14 cellular contexts compared by ENCODE assay signal in the genomic region with DNA sequence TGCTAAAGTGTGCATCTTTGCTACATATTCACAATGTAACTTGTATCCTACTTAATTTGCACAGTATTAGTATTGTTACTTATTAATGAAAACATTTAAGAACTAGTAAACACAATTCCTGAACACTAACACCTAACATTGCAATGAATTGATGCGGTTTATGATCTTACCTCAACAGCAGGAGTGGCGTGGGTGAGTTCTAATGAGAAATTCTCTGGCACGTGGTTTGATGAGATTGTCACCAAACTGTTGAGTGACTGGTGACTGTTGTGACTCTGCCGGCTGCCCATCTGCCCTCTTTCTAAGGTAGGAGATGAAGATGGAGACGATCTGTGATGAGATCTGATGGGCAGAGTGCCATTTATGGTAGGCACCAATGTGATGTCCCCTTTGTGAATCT. TPM values are rescaled to one million over a fixed set of nuclear protein-coding genes. Genes with fewer than 3 reads are reported as not detected.
DNase-seq lines count a peak whose midpoint lies in the region; ATAC-seq and TF ChIP-seq lines count a peak whose summit lies in the region.
"Had no signal": no experiment of that assay in that cellular context is flagged by ENCODE, and none has a peak within 500 bp of the region (broad histone marks: within the 10 kb centered on the region; RNA-seq: fewer than 3 reads in every experiment).

No MANE protein-coding gene starts in this region.

- H2AFZ ChIP-seq in fibroblast of lung (ENCODE audit: low read length), result no peak overlapping the region
- H2AFZ ChIP-seq in neuron (ENCODE audit: low read depth, low read length), result no peak overlapping the region

- H3K4me1 ChIP-seq in fibroblast of lung (ENCODE audit: control insufficient read depth, extremely low read depth, insufficient read depth, low read length) (peaks cover 16% of the 10 kb centered on the region), neuron (ENCODE audit: insufficient read depth, low read length) (peaks cover 60% of the 10 kb centered on the region), vagina (peaks cover 20% of the 10 kb centered on the region)
- H3K4me1 ChIP-seq: A549 had no signal

- H3K36me3 ChIP-seq in fibroblast of lung (ENCODE audit: control insufficient read depth, insufficient read depth, low read length), result peaks cover 12% of the 10 kb centered on the region
- H3K36me3 ChIP-seq in neuron (ENCODE audit: insufficient read depth, low read length), result peaks cover 62% of the 10 kb centered on the region
- H3K36me3 ChIP-seq in vagina, result no peaks in the 10 kb centered on the region

- H3K9ac ChIP-seq in fibroblast of lung (ENCODE audit: insufficient read depth, low read length), result peak overlapping the region; percentile 48

- H3K4me3 ChIP-seq in fibroblast of lung (replicated peaks in 1 of 4; ENCODE audit: control extremely low read depth in 1 of 4, insufficient read depth in 1 of 4, low read depth in 3 of 4, low read length in 4 of 4) (peak overlapping the region; percentile 87 to 100 (median 88)), neuron (ENCODE audit: low read length) (peak overlapping the region; percentile 90), vagina (peak overlapping the region; percentile 57 to 67)
- H3K4me3 ChIP-seq: A549 had no signal

- peaks cover 83% of the 10 kb centered on the region for H3K79me2 ChIP-seq in fibroblast of lung (ENCODE audit: control insufficient read depth, insufficient read depth, low read length)

- H3K27ac ChIP-seq in fibroblast of lung (ENCODE audit: insufficient read depth, low read length) (peak overlapping the region; percentile 81), vagina (peak overlapping the region; percentile 84)
- H3K27ac ChIP-seq: A549 had no signal

- TF ChIP-seq POLR2A in vagina (IDR thresholded peaks at IDR 0.05), result no peak

- no peaks in the 10 kb centered on the region for H4K20me1 ChIP-seq in fibroblast of lung (ENCODE audit: control insufficient read depth, extremely low read depth, insufficient read depth, low read length)

- TF ChIP-seq CTCF in fibroblast of lung (conservative IDR thresholded peaks at IDR 0.05 in 1 of 2, IDR thresholded peaks at IDR 0.05 in 1 of 2; ENCODE audit: low read depth in 1 of 2, low read length in 2 of 2) (no peak), vagina (IDR thresholded peaks at IDR 0.05) (no peak)

- ATAC-seq in Right ventricle myocardium superior (ENCODE audit: poor library complexity) (no peak), left ventricle myocardium superior (no peak), HG02763 (IDR thresholded peaks at IDR 0.05; ENCODE audit: unreplicated experiment) (no peak)
- ATAC-seq: A549, natural killer cell had no signal

- intact Hi-C loops in Right ventricle myocardium superior (cut with DNase I), result no loop called here
- intact Hi-C loops in left ventricle myocardium superior (cut with micrococcal nuclease), result no loop called here
- intact Hi-C loops in vagina (cut with DNase I), result no loop called here

- DNase-seq in Right ventricle myocardium superior (peak; percentile 24), left ventricle myocardium superior (no peak), fibroblast of lung (ENCODE audit: low read depth in 2 of 2) (peak in 1 of 2 donors; percentile 12), vagina (ENCODE audit: extremely low spot score in 2 of 2) (no peak), NOMO-1 treated with DMSO at 0.1 percent for 48 hours (lab: John Stamatoyannopoulos, UW; ENCODE audit: unreplicated experiment) (no peak), T1000 (lab: John Stamatoyannopoulos, UW) (no peak)
- DNase-seq: activated CD4-positive, alpha-beta T cell treated with anti-CD3 and anti-CD28 coated beads for 1 hour; natural killer cell; SHP77 treated with DMSO at 0.1 percent for 48 hours; stimulated activated CD4-positive, alpha-beta T cell treated with anti-CD3 and anti-CD28 coated beads, Interleukin-4, amount 100 ng/mL, for 4 hours; substantia nigra had no signal

- H3K27me3 ChIP-seq in fibroblast of lung (ENCODE audit: control insufficient read depth, insufficient read depth, low read length) (no peaks in the 10 kb centered on the region), neuron (ENCODE audit: insufficient read depth, low read length) (no peaks in the 10 kb centered on the region), vagina (no peaks in the 10 kb centered on the region)

- H3K9me3 ChIP-seq in fibroblast of lung (ENCODE audit: control insufficient read depth, insufficient read depth, low read depth, low read length) (no peaks in the 10 kb centered on the region), neuron (ENCODE audit: low read length) (no peaks in the 10 kb centered on the region), vagina (no peaks in the 10 kb centered on the region)
- H3K9me3 ChIP-seq: A549 had no signal

- H3K4me2 ChIP-seq in fibroblast of lung (ENCODE audit: extremely low read depth, insufficient read depth, low read length), result peak overlapping the region; percentile 91
- H3K4me2 ChIP-seq: A549 had no signal

RNA-seq across cellular contexts. Expression of gene PCDH18, which starts 2.9 kb away (rescaled TPM):
- total RNA-seq in Right ventricle myocardium superior (5.0 TPM), left ventricle myocardium superior (3.9 TPM), fibroblast of lung (163 and 542 TPM in 2 replicates), vagina (32.9 TPM)
- 194 and 203 TPM in 2 replicates for polyA plus RNA-seq in fibroblast of lung
- polyA plus RNA-seq in fibroblast of lung (2012), result 111 and 125 TPM in 2 replicates
- 158 and 239 TPM in 2 replicates for polyA minus RNA-seq in fibroblast of lung (ENCODE audit: low replicate concordance)
- total RNA-seq: natural killer cell had no signal
